Comparison of ENCODE assay signal across 25 cellular contexts in genomic region chr13:65095697-65096096, GRCh38.
"Had no signal": no experiment of that assay in that cellular context is flagged by ENCODE, and none has a peak within 500 bp of the region (broad histone marks: within the 10 kb centered on the region; RNA-seq: fewer than 3 reads in every experiment).

No MANE protein-coding gene starts in this region.

- H3K36me3 ChIP-seq: left lung, lower lobe of right lung, thoracic aorta, uterus had no signal

- H3K4me3 Mint-ChIP-seq: activated CD4-positive, alpha-beta memory T cell treated with anti-CD3 and anti-CD28 coated beads, Interleukin-2, amount 10 ng/mL, durations not matched to agents 7 days and 5 days; activated naive CD4-positive, alpha-beta T cell treated with anti-CD3 and anti-CD28 coated beads, Interleukin-2, amount 50 U/mL, for 24 hours; activated naive CD8-positive, alpha-beta T cell treated with anti-CD3 and anti-CD28 coated beads, Interleukin-2, amount 50 U/mL, for 24 hours; naive thymus-derived CD8-positive, alpha-beta T cell; stimulated activated naive CD8-positive, alpha-beta T cell treated with anti-CD3 and anti-CD28 coated beads, Interleukin-15, Interleukin-2, amounts not matched to agents 100 ng/mL and 50 ng/mL, for 24 hours; type B pancreatic cell had no signal

- H3K27ac ChIP-seq: left lung, lower lobe of right lung, skin epidermis, thoracic aorta, uterus had no signal

- H3K4me1 ChIP-seq: left lung, lower lobe of right lung, uterus had no signal

- DNase-seq: activated CD4-positive, alpha-beta memory T cell treated with anti-CD3 and anti-CD28 coated beads, Interleukin-2, amount 10 ng/mL, durations not matched to agents 7 days and 5 days; activated CD4-positive, alpha-beta T cell treated with anti-CD3 and anti-CD28 coated beads for 48 hours; activated CD4-positive, CD25-positive, alpha-beta regulatory T cell; activated naive CD8-positive, alpha-beta T cell treated with anti-CD3 and anti-CD28 coated beads, Interleukin-2, amount 50 U/mL, for 24 hours; activated T-cell treated with anti-CD3 and anti-CD28 coated beads, Interleukin-2, amount 50 U/mL, for 48 hours; amygdala; central memory CD4-positive, alpha-beta T cell; foreskin melanocyte; lower lobe of right lung; mesenchymal stem cell; naive thymus-derived CD8-positive, alpha-beta T cell; retina; stimulated activated CD4-positive, alpha-beta T cell treated with anti-CD3 and anti-CD28 coated beads, Interleukin-12 subunit alpha, Interleukin-12 subunit beta, amount 100 ng/mL, for 4 hours; stimulated activated CD4-positive, alpha-beta T cell treated with anti-CD3 and anti-CD28 coated beads, Interleukin-4, amount 100 ng/mL, for 1 hour; uterus had no signal

- H3K27me3 Mint-ChIP-seq: activated CD4-positive, alpha-beta memory T cell treated with anti-CD3 and anti-CD28 coated beads, Interleukin-2, amount 10 ng/mL, durations not matched to agents 7 days and 5 days; activated naive CD4-positive, alpha-beta T cell treated with anti-CD3 and anti-CD28 coated beads, Interleukin-2, amount 50 U/mL, for 24 hours; activated naive CD8-positive, alpha-beta T cell treated with anti-CD3 and anti-CD28 coated beads, Interleukin-2, amount 50 U/mL, for 24 hours; naive thymus-derived CD8-positive, alpha-beta T cell; progenitor cell of endocrine pancreas; stimulated activated naive CD8-positive, alpha-beta T cell treated with anti-CD3 and anti-CD28 coated beads, Interleukin-15, Interleukin-2, amounts not matched to agents 100 ng/mL and 50 ng/mL, for 24 hours; type B pancreatic cell had no signal

- ATAC-seq: activated naive CD8-positive, alpha-beta T cell treated with anti-CD3 and anti-CD28 coated beads, Interleukin-2, amount 50 U/mL, for 24 hours; esophagus mucosa; left lung; lower lobe of right lung; naive thymus-derived CD8-positive, alpha-beta T cell; sciatic nerve had no signal

- H3K36me3 Mint-ChIP-seq: activated naive CD4-positive, alpha-beta T cell treated with anti-CD3 and anti-CD28 coated beads, Interleukin-2, amount 50 U/mL, for 24 hours; naive thymus-derived CD8-positive, alpha-beta T cell; type B pancreatic cell had no signal

- H3K27ac Mint-ChIP-seq: activated CD4-positive, alpha-beta memory T cell treated with anti-CD3 and anti-CD28 coated beads, Interleukin-2, amount 10 ng/mL, durations not matched to agents 7 days and 5 days; activated naive CD4-positive, alpha-beta T cell treated with anti-CD3 and anti-CD28 coated beads, Interleukin-2, amount 50 U/mL, for 24 hours; activated naive CD8-positive, alpha-beta T cell treated with anti-CD3 and anti-CD28 coated beads, Interleukin-2, amount 50 U/mL, for 24 hours; activated T-helper 2 cell treated with anti-CD3 and anti-CD28 coated beads, Interferon-gamma antibody, Interleukin-2, Interleukin-4, amounts not matched to agents 10 μg/mL and 5 μg/mL and 100 μg/mL, durations not matched to agents 14 hours and 24 hours and 36 hours; naive thymus-derived CD8-positive, alpha-beta T cell; progenitor cell of endocrine pancreas; stimulated activated naive CD8-positive, alpha-beta T cell treated with anti-CD3 and anti-CD28 coated beads, Interleukin-15, Interleukin-2, amounts not matched to agents 100 ng/mL and 50 ng/mL, for 24 hours; type B pancreatic cell had no signal

- H3K4me3 ChIP-seq: left lung, lower lobe of right lung, skin epidermis, thoracic aorta, uterus had no signal

- H3K27me3 ChIP-seq: left lung, uterus had no signal

- H3K9me3 Mint-ChIP-seq: activated CD4-positive, alpha-beta memory T cell treated with anti-CD3 and anti-CD28 coated beads, Interleukin-2, amount 10 ng/mL, durations not matched to agents 7 days and 5 days; activated naive CD4-positive, alpha-beta T cell treated with anti-CD3 and anti-CD28 coated beads, Interleukin-2, amount 50 U/mL, for 24 hours; type B pancreatic cell had no signal

- H3K4me1 Mint-ChIP-seq: activated CD4-positive, alpha-beta memory T cell treated with anti-CD3 and anti-CD28 coated beads, Interleukin-2, amount 10 ng/mL, durations not matched to agents 7 days and 5 days; activated naive CD4-positive, alpha-beta T cell treated with anti-CD3 and anti-CD28 coated beads, Interleukin-2, amount 50 U/mL, for 24 hours; activated naive CD8-positive, alpha-beta T cell treated with anti-CD3 and anti-CD28 coated beads, Interleukin-2, amount 50 U/mL, for 24 hours; naive thymus-derived CD8-positive, alpha-beta T cell had no signal

- H3K9me3 ChIP-seq: left lung, lower lobe of right lung, thoracic aorta, uterus had no signal
